In genomic region chr20:62238569-62239277, GRCh38 we compare ENCODE assay signal across 8 cellular contexts. TPM values are rescaled to one million over a fixed set of nuclear protein-coding genes. Genes with fewer than 3 reads are reported as not detected.
A peak's percentile ranks its signal among the peaks of the same experiment; 100 is the strongest.
DNase-seq lines count a peak whose midpoint lies in the region; ATAC-seq and TF ChIP-seq lines count a peak whose summit lies in the region.

No MANE protein-coding gene starts in this region.

- H3K36me3 ChIP-seq in iPS-15b (ENCODE audit: control insufficient read depth, insufficient read depth, low read length), result peaks cover 3% of the 10 kb centered on the region

- no peaks in the 10 kb centered on the region for H3K27me3 Mint-ChIP-seq in activated T-helper 2 cell treated with anti-CD3 and anti-CD28 coated beads, Interferon-gamma antibody, Interleukin-2, Interleukin-4, amounts not matched to agents 10 μg/mL and 5 μg/mL and 100 μg/mL, durations not matched to agents 14 hours and 24 hours and 36 hours (ENCODE audit: low read depth)
- H3K27me3 Mint-ChIP-seq in stimulated activated naive CD8-positive, alpha-beta T cell treated with anti-CD3 and anti-CD28 coated beads, Interleukin-15, amount 100 ng/mL, for 72 hours, result peaks cover 6% of the 10 kb centered on the region

- H3K27ac ChIP-seq in AG04450 (ENCODE audit: low read depth, low read length), result no peak overlapping the region

- DNase-seq in AG04450 (ENCODE audit: low read depth, low spot score), result no peak
- no peak for DNase-seq in activated T-helper 2 cell treated with anti-CD3 and anti-CD28 coated beads, Interferon-gamma antibody, Interleukin-2, Interleukin-4, amounts not matched to agents 10 μg/mL and 5 μg/mL and 100 μg/mL, durations not matched to agents 14 hours and 24 hours and 36 hours (ENCODE audit: low spot score)
- no peak for DNase-seq in stimulated activated naive CD8-positive, alpha-beta T cell treated with anti-CD3 and anti-CD28 coated beads, Interleukin-15, amount 100 ng/mL, for 72 hours
- DNase-seq in SK-N-DZ (ENCODE audit: low spot score), result no peak
- DNase-seq in ACHN, result no peak

- intact Hi-C loops in activated T-helper 2 cell treated with anti-CD3 and anti-CD28 coated beads, Interferon-gamma antibody, Interleukin-2, Interleukin-4, amounts not matched to agents 10 μg/mL and 5 μg/mL and 100 μg/mL, durations not matched to agents 14 hours and 24 hours and 36 hours (cut with micrococcal nuclease), result loop anchor here (1.0 to 5.0 kb wide), 4 partner anchors 56 to 149 kb away; partner anchors contain the start of genes ADRM1, LSM14B, MTG2 and RPS21

- CTCF ChIA-PET in AG04450 (lab: Charles Lee), result interaction anchor here (0.9 kb wide), 1 partner anchor 22 kb away, joined by 3 read pairs; no protein-coding TSS in a partner anchor

- H3K4me3 ChIP-seq in AG04450 (ENCODE audit: low read depth, low read length) (peak overlapping the region; percentile 90), iPS-15b (ENCODE audit: low read depth, low read length) (peak overlapping the region; percentile 82)

- peak overlapping the region; percentile 54 for H3K9ac ChIP-seq in iPS-15b (ENCODE audit: low read depth, low read length)

- peaks cover 8% of the 10 kb centered on the region for H3K36me3 Mint-ChIP-seq in activated T-helper 2 cell treated with anti-CD3 and anti-CD28 coated beads, Interferon-gamma antibody, Interleukin-2, Interleukin-4, amounts not matched to agents 10 μg/mL and 5 μg/mL and 100 μg/mL, durations not matched to agents 14 hours and 24 hours and 36 hours (ENCODE audit: low read depth)

- no peak for TF ChIP-seq CTCF in AG04450 (IDR thresholded peaks at IDR 0.05; ENCODE audit: low read depth, low read length)

- POLR2A ChIA-PET in AG04450 (lab: Yijun Ruan, JAX), result no interaction called here

- in situ Hi-C loops in ACHN (cut with HindIII; ENCODE audit: low pct_ligation_motif_present, low pct_unique_long_range_greater_than_20kb, low sequenced_read_pairs), result no loop called here

- peak overlapping the region; percentile 78 for H3K4me3 Mint-ChIP-seq in activated T-helper 2 cell treated with anti-CD3 and anti-CD28 coated beads, Interferon-gamma antibody, Interleukin-2, Interleukin-4, amounts not matched to agents 10 μg/mL and 5 μg/mL and 100 μg/mL, durations not matched to agents 14 hours and 24 hours and 36 hours (ENCODE audit: low read depth)
- H3K4me3 Mint-ChIP-seq in stimulated activated naive CD8-positive, alpha-beta T cell treated with anti-CD3 and anti-CD28 coated beads, Interleukin-15, amount 100 ng/mL, for 72 hours, result peak overlapping the region; percentile 83 to 88

- peak; percentile 3 for ATAC-seq in GM18867 (IDR thresholded peaks at IDR 0.05; ENCODE audit: unreplicated experiment)
- peak; percentile 8 for ATAC-seq in HG03460 (IDR thresholded peaks at IDR 0.05; ENCODE audit: unreplicated experiment)
- peak; percentile 8 for ATAC-seq in stimulated activated naive CD8-positive, alpha-beta T cell treated with anti-CD3 and anti-CD28 coated beads, Interleukin-15, amount 100 ng/mL, for 72 hours

- H3K9me3 ChIP-seq in AG04450 (ENCODE audit: control insufficient read depth, insufficient read depth, low read length) (no peaks in the 10 kb centered on the region; the same call in none of the 2 replicates), iPS-15b (ENCODE audit: control insufficient read depth, insufficient read depth, low read length) (no peaks in the 10 kb centered on the region)

- no peaks in the 10 kb centered on the region for H3K9me3 Mint-ChIP-seq in activated T-helper 2 cell treated with anti-CD3 and anti-CD28 coated beads, Interferon-gamma antibody, Interleukin-2, Interleukin-4, amounts not matched to agents 10 μg/mL and 5 μg/mL and 100 μg/mL, durations not matched to agents 14 hours and 24 hours and 36 hours
- no peaks in the 10 kb centered on the region for H3K9me3 Mint-ChIP-seq in stimulated activated naive CD8-positive, alpha-beta T cell treated with anti-CD3 and anti-CD28 coated beads, Interleukin-15, amount 100 ng/mL, for 72 hours

- H3K27ac Mint-ChIP-seq in activated T-helper 2 cell treated with anti-CD3 and anti-CD28 coated beads, Interferon-gamma antibody, Interleukin-2, Interleukin-4, amounts not matched to agents 10 μg/mL and 5 μg/mL and 100 μg/mL, durations not matched to agents 14 hours and 24 hours and 36 hours, result peak overlapping the region; percentile 46
- H3K27ac Mint-ChIP-seq in stimulated activated naive CD8-positive, alpha-beta T cell treated with anti-CD3 and anti-CD28 coated beads, Interleukin-15, amount 100 ng/mL, for 72 hours, result peak overlapping the region; percentile 88 to 94

- peaks cover 17% of the 10 kb centered on the region for H3K4me1 Mint-ChIP-seq in activated T-helper 2 cell treated with anti-CD3 and anti-CD28 coated beads, Interferon-gamma antibody, Interleukin-2, Interleukin-4, amounts not matched to agents 10 μg/mL and 5 μg/mL and 100 μg/mL, durations not matched to agents 14 hours and 24 hours and 36 hours (ENCODE audit: low read depth)
- peaks cover 47% of the 10 kb centered on the region for H3K4me1 Mint-ChIP-seq in stimulated activated naive CD8-positive, alpha-beta T cell treated with anti-CD3 and anti-CD28 coated beads, Interleukin-15, amount 100 ng/mL, for 72 hours

- H3K27me3 ChIP-seq in AG04450 (ENCODE audit: control insufficient read depth, insufficient read depth, low read length) (peaks cover 6% of the 10 kb centered on the region), iPS-15b (ENCODE audit: control insufficient read depth, insufficient read depth, low read length) (no peaks in the 10 kb centered on the region)

- H3K4me1 ChIP-seq in iPS-15b (ENCODE audit: control insufficient read depth, insufficient read depth, low read length), result peaks cover 3% of the 10 kb centered on the region

RNA-seq across cellular contexts. Expression of gene OSBPL2, which starts 0.4 kb away (rescaled TPM):
- polyA plus RNA-seq in AG04450 (2011; rRNA removed), result 18.0 and 18.5 TPM in 2 replicates
- 24.2 and 26.2 TPM in 2 replicates for polyA minus RNA-seq in AG04450 (2011; rRNA and poly(A)+ RNA removed)
- 29.3 and 29.9 TPM in 2 replicates for total RNA-seq in activated T-helper 2 cell treated with anti-CD3 and anti-CD28 coated beads, Interferon-gamma antibody, Interleukin-2, Interleukin-4, amounts not matched to agents 10 μg/mL and 5 μg/mL and 100 μg/mL, durations not matched to agents 14 hours and 24 hours and 36 hours
- 28.1 and 29.7 TPM in 2 replicates for polyA plus RNA-seq in SK-N-DZ (2014; cell fraction: cytosol; rRNA removed)
- 48.6 and 51.1 TPM in 2 replicates for polyA plus RNA-seq in SK-N-DZ (2014; cell fraction: nucleus; rRNA removed)

RNA-seq across cellular contexts. Expression of gene HRH3, which starts 18.6 kb away (rescaled TPM):
- not detected in 2 replicates for polyA plus RNA-seq in AG04450 (2011; rRNA removed)
- polyA minus RNA-seq in AG04450 (2011; rRNA and poly(A)+ RNA removed), result not detected in 2 replicates
- not detected in 2 replicates for total RNA-seq in activated T-helper 2 cell treated with anti-CD3 and anti-CD28 coated beads, Interferon-gamma antibody, Interleukin-2, Interleukin-4, amounts not matched to agents 10 μg/mL and 5 μg/mL and 100 μg/mL, durations not matched to agents 14 hours and 24 hours and 36 hours
- 25.7 and 26.4 TPM in 2 replicates for polyA plus RNA-seq in SK-N-DZ (2014; cell fraction: cytosol; rRNA removed)
- polyA plus RNA-seq in SK-N-DZ (2014; cell fraction: nucleus; rRNA removed), result 47.8 and 48.8 TPM in 2 replicates

RNA-seq across cellular contexts. Expression of gene MTG2, which starts 55.9 kb away (rescaled TPM):
- 15.6 and 17.1 TPM in 2 replicates for polyA plus RNA-seq in AG04450 (2011; rRNA removed)
- polyA minus RNA-seq in AG04450 (2011; rRNA and poly(A)+ RNA removed), result 8.9 and 11.7 TPM in 2 replicates
- total RNA-seq in activated T-helper 2 cell treated with anti-CD3 and anti-CD28 coated beads, Interferon-gamma antibody, Interleukin-2, Interleukin-4, amounts not matched to agents 10 μg/mL and 5 μg/mL and 100 μg/mL, durations not matched to agents 14 hours and 24 hours and 36 hours, result 34.0 and 40.2 TPM in 2 replicates
- 39.2 and 49.2 TPM in 2 replicates for polyA plus RNA-seq in SK-N-DZ (2014; cell fraction: cytosol; rRNA removed)
- polyA plus RNA-seq in SK-N-DZ (2014; cell fraction: nucleus; rRNA removed), result 24.7 and 44.5 TPM in 2 replicates
